In the genomic region with DNA sequence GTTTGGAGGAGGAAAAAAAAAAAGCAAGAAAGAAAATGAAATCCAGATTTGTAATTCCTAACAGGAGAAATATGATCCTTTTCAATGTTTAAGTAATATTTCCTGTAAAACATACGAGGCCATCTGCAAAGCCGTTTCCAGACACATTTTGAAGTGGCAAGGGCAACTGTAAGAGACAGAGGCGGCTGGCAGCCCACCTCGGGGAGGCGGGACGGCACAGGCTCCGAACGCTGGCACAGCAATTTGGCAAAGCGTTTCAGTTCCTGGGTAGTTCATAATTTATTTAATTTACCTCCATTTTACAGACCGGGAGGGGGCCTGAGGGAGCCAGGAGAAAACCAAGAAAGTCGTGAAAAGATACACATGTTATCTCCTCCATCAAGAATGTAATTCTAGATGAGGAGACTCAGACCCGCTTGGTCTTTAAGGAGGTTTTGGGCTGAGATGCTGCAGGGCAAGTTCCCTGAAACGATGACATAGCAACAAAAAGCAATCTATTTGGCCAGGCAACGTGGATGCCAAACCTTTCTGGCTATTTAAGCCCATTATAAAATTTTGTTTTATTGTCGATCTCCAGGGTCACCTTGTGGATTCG, we compare ENCODE assay signal across 27 cellular contexts.
"Had no signal": no experiment of that assay in that cellular context is flagged by ENCODE, and none has a peak within 500 bp of the region (broad histone marks: within the 10 kb centered on the region; RNA-seq: fewer than 3 reads in every experiment).

No MANE protein-coding gene starts in this region.

- H3K27ac ChIP-seq: breast epithelium, epithelial cell of prostate, gastroesophageal sphincter, right lobe of liver, testis, transverse colon, vagina, WERI-Rb-1 had no signal

- H3K4me1 Mint-ChIP-seq: activated CD4-positive, alpha-beta memory T cell treated with anti-CD3 and anti-CD28 coated beads, Interleukin-2, amount 10 ng/mL, durations not matched to agents 7 days and 5 days; activated naive CD4-positive, alpha-beta T cell treated with anti-CD3 and anti-CD28 coated beads, Interleukin-2, amount 10 ng/mL, durations not matched to agents 7 days and 5 days; activated naive CD8-positive, alpha-beta T cell treated with anti-CD3 and anti-CD28 coated beads, Interleukin-2, amount 10 ng/mL, durations not matched to agents 7 days and 5 days; natural killer cell; T-helper 17 cell had no signal

- H3K4me3 ChIP-seq: gastroesophageal sphincter, right lobe of liver, testis, transverse colon, vagina had no signal

- H3K4me1 ChIP-seq: breast epithelium, gastroesophageal sphincter, right lobe of liver, testis, transverse colon, vagina had no signal

- H3K9me3 Mint-ChIP-seq: activated CD4-positive, alpha-beta memory T cell treated with anti-CD3 and anti-CD28 coated beads, Interleukin-2, amount 10 ng/mL, durations not matched to agents 7 days and 5 days; activated naive CD4-positive, alpha-beta T cell treated with anti-CD3 and anti-CD28 coated beads, Interleukin-2, amount 10 ng/mL, durations not matched to agents 7 days and 5 days; activated naive CD8-positive, alpha-beta T cell treated with anti-CD3 and anti-CD28 coated beads, Interleukin-2, amount 10 ng/mL, durations not matched to agents 7 days and 5 days; activated T-cell treated with anti-CD3 and anti-CD28 coated beads, Interleukin-2, amount 50 U/mL, for 24 hours; natural killer cell had no signal

- H3K27me3 ChIP-seq: breast epithelium, testis, vagina had no signal

- H3K27me3 Mint-ChIP-seq: activated T-cell treated with anti-CD3 and anti-CD28 coated beads, Interleukin-2, amount 50 U/mL, for 24 hours had no signal

- H3K36me3 ChIP-seq: breast epithelium, gastroesophageal sphincter, right lobe of liver, transverse colon, vagina, WERI-Rb-1 had no signal

- DNase-seq: activated CD4-positive, alpha-beta memory T cell treated with anti-CD3 and anti-CD28 coated beads, Interleukin-2, amount 10 ng/mL, durations not matched to agents 7 days and 5 days; activated CD4-positive, alpha-beta T cell treated with anti-CD3 and anti-CD28 coated beads for 48 hours; activated CD8-positive, alpha-beta memory T cell treated with anti-CD3 and anti-CD28 coated beads, Interleukin-2, amount 50 U/mL, for 48 hours; activated gamma-delta T cell; activated naive CD4-positive, alpha-beta T cell treated with anti-CD3 and anti-CD28 coated beads, Interleukin-2, amount 10 ng/mL, durations not matched to agents 7 days and 5 days; activated naive CD8-positive, alpha-beta T cell treated with anti-CD3 and anti-CD28 coated beads, Interleukin-2, amount 10 ng/mL, durations not matched to agents 7 days and 5 days; activated T-cell treated with anti-CD3 and anti-CD28 coated beads, Interleukin-2, amount 50 U/mL, for 24 hours; amniotic stem cell; central memory CD4-positive, alpha-beta T cell; effector CD8-positive, alpha-beta T cell; hippocampal formation; left colon; mammary epithelial cell; natural killer cell; right lobe of liver; stimulated activated CD4-positive, alpha-beta T cell treated with anti-CD3 and anti-CD28 coated beads, Interleukin-12 subunit alpha, Interleukin-12 subunit beta, amount 100 ng/mL, for 4 hours; stimulated activated CD4-positive, alpha-beta T cell treated with anti-CD3 and anti-CD28 coated beads, Interleukin-4, amount 100 ng/mL, for 1 hour; stimulated activated naive CD8-positive, alpha-beta T cell treated with anti-CD3 and anti-CD28 coated beads, Interleukin-15, Interleukin-2, amounts not matched to agents 100 U/mL and 50 U/mL, for 24 hours; T-helper 17 cell; T1000; testis; transverse colon; WERI-Rb-1 had no signal

- H3K4me3 Mint-ChIP-seq: activated CD4-positive, alpha-beta memory T cell treated with anti-CD3 and anti-CD28 coated beads, Interleukin-2, amount 10 ng/mL, durations not matched to agents 7 days and 5 days; activated naive CD4-positive, alpha-beta T cell treated with anti-CD3 and anti-CD28 coated beads, Interleukin-2, amount 10 ng/mL, durations not matched to agents 7 days and 5 days; activated naive CD8-positive, alpha-beta T cell treated with anti-CD3 and anti-CD28 coated beads, Interleukin-2, amount 10 ng/mL, durations not matched to agents 7 days and 5 days; activated T-cell treated with anti-CD3 and anti-CD28 coated beads, Interleukin-2, amount 50 U/mL, for 24 hours; natural killer cell; T-helper 17 cell had no signal

- H3K27ac Mint-ChIP-seq: activated CD4-positive, alpha-beta memory T cell treated with anti-CD3 and anti-CD28 coated beads, Interleukin-2, amount 10 ng/mL, durations not matched to agents 7 days and 5 days; activated naive CD4-positive, alpha-beta T cell treated with anti-CD3 and anti-CD28 coated beads, Interleukin-2, amount 10 ng/mL, durations not matched to agents 7 days and 5 days; activated naive CD8-positive, alpha-beta T cell treated with anti-CD3 and anti-CD28 coated beads, Interleukin-2, amount 10 ng/mL, durations not matched to agents 7 days and 5 days; activated T-cell treated with anti-CD3 and anti-CD28 coated beads, Interleukin-2, amount 50 U/mL, for 24 hours; natural killer cell; T-helper 17 cell had no signal

- H3K36me3 Mint-ChIP-seq: activated naive CD4-positive, alpha-beta T cell treated with anti-CD3 and anti-CD28 coated beads, Interleukin-2, amount 10 ng/mL, durations not matched to agents 7 days and 5 days; activated naive CD8-positive, alpha-beta T cell treated with anti-CD3 and anti-CD28 coated beads, Interleukin-2, amount 10 ng/mL, durations not matched to agents 7 days and 5 days; natural killer cell had no signal
